In the genomic region with DNA sequence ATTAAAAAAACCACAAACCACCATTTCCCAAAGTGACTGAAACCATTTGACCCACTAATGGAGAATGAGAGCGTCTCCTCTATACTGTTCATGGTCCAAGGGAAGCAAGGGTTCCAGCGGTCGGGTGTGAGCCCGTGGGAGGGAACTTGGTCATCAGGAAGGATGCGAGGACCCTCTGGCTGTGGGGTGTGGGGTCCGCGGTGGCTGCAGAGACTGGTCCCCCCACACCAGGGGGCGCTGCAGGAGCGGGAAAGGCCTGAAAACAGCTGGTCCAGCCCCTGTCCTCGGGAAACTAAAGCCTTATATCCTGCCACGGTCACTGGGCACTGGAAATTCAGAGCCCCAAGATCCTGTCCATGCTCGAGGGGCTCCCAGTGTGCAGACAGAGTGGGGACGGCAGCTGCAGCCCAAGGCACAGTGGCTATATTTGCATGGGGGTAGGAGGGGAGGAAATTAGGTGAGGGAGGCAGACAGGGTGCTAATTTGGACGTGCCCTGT, we compare ENCODE assay signal across 1 cellular context.
TF ChIP-seq lines count a peak whose summit lies in the region.

No MANE protein-coding gene starts in this region.

TF ChIP-seq in GM12878, 131 proteins besides CTCF, POLR2A, EP300 and RAD21 (continued from another document and continues in another):
- TF ChIP-seq, protein P1, sequence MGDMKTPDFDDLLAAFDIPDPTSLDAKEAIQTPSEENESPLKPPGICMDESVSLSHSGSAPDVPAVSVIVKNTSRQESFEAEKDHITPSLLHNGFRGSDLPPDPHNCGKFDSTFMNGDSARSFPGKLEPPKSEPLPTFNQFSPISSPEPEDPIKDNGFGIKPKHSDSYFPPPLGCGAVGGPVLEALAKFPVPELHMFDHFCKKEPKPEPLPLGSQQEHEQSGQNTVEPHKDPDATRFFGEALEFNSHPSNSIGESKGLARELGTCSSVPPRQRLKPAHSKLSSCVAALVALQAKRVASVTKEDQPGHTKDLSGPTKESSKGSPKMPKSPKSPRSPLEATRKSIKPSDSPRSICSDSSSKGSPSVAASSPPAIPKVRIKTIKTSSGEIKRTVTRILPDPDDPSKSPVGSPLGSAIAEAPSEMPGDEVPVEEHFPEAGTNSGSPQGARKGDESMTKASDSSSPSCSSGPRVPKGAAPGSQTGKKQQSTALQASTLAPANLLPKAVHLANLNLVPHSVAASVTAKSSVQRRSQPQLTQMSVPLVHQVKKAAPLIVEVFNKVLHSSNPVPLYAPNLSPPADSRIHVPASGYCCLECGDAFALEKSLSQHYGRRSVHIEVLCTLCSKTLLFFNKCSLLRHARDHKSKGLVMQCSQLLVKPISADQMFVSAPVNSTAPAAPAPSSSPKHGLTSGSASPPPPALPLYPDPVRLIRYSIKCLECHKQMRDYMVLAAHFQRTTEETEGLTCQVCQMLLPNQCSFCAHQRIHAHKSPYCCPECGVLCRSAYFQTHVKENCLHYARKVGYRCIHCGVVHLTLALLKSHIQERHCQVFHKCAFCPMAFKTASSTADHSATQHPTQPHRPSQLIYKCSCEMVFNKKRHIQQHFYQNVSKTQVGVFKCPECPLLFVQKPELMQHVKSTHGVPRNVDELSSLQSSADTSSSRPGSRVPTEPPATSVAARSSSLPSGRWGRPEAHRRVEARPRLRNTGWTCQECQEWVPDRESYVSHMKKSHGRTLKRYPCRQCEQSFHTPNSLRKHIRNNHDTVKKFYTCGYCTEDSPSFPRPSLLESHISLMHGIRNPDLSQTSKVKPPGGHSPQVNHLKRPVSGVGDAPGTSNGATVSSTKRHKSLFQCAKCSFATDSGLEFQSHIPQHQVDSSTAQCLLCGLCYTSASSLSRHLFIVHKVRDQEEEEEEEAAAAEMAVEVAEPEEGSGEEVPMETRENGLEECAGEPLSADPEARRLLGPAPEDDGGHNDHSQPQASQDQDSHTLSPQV (IDR thresholded peaks at IDR 0.05): no peak
- TF ChIP-seq, protein P2, sequence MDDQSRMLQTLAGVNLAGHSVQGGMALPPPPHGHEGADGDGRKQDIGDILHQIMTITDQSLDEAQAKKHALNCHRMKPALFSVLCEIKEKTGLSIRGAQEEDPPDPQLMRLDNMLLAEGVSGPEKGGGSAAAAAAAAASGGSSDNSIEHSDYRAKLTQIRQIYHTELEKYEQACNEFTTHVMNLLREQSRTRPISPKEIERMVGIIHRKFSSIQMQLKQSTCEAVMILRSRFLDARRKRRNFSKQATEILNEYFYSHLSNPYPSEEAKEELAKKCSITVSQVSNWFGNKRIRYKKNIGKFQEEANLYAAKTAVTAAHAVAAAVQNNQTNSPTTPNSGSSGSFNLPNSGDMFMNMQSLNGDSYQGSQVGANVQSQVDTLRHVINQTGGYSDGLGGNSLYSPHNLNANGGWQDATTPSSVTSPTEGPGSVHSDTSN (IDR thresholded peaks at IDR 0.05; ENCODE audit: insufficient replicate concordance, low read depth, low read length): no peak
- TF ChIP-seq, protein P3, sequence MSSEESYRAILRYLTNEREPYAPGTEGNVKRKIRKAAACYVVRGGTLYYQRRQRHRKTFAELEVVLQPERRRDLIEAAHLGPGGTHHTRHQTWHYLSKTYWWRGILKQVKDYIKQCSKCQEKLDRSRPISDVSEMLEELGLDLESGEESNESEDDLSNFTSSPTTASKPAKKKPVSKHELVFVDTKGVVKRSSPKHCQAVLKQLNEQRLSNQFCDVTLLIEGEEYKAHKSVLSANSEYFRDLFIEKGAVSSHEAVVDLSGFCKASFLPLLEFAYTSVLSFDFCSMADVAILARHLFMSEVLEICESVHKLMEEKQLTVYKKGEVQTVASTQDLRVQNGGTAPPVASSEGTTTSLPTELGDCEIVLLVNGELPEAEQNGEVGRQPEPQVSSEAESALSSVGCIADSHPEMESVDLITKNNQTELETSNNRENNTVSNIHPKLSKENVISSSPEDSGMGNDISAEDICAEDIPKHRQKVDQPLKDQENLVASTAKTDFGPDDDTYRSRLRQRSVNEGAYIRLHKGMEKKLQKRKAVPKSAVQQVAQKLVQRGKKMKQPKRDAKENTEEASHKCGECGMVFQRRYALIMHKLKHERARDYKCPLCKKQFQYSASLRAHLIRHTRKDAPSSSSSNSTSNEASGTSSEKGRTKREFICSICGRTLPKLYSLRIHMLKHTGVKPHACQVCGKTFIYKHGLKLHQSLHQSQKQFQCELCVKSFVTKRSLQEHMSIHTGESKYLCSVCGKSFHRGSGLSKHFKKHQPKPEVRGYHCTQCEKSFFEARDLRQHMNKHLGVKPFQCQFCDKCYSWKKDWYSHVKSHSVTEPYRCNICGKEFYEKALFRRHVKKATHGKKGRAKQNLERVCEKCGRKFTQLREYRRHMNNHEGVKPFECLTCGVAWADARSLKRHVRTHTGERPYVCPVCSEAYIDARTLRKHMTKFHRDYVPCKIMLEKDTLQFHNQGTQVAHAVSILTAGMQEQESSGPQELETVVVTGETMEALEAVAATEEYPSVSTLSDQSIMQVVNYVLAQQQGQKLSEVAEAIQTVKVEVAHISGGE (CRISPR knock-in tag; IDR thresholded peaks at IDR 0.05): no peak
- TF ChIP-seq, protein P4, sequence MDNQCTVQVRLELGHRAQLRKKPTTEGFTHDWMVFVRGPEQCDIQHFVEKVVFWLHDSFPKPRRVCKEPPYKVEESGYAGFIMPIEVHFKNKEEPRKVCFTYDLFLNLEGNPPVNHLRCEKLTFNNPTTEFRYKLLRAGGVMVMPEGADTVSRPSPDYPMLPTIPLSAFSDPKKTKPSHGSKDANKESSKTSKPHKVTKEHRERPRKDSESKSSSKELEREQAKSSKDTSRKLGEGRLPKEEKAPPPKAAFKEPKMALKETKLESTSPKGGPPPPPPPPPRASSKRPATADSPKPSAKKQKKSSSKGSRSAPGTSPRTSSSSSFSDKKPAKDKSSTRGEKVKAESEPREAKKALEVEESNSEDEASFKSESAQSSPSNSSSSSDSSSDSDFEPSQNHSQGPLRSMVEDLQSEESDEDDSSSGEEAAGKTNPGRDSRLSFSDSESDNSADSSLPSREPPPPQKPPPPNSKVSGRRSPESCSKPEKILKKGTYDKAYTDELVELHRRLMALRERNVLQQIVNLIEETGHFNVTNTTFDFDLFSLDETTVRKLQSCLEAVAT (IDR thresholded peaks at IDR 0.05): peak; percentile 73
- TF ChIP-seq CBX3 (IDR thresholded peaks at IDR 0.05; ENCODE audit: borderline replicate concordance, low read depth): no peak
- TF ChIP-seq HDAC6 (IDR thresholded peaks at IDR 0.05; ENCODE audit: unreplicated experiment): no peak
- TF ChIP-seq RELA (IDR thresholded peaks at IDR 0.05; ENCODE audit: borderline replicate concordance, partially characterized antibody): no peak
- 0 out of 2 replicates have a peak, but pooled peaks have one; percentile 5 for TF ChIP-seq MTA2 (IDR thresholded peaks at IDR 0.05; ENCODE audit: low read depth)
- no peak for TF ChIP-seq HCFC1 (IDR thresholded peaks at IDR 0.05; ENCODE audit: low read length)
- TF ChIP-seq, protein P5, sequence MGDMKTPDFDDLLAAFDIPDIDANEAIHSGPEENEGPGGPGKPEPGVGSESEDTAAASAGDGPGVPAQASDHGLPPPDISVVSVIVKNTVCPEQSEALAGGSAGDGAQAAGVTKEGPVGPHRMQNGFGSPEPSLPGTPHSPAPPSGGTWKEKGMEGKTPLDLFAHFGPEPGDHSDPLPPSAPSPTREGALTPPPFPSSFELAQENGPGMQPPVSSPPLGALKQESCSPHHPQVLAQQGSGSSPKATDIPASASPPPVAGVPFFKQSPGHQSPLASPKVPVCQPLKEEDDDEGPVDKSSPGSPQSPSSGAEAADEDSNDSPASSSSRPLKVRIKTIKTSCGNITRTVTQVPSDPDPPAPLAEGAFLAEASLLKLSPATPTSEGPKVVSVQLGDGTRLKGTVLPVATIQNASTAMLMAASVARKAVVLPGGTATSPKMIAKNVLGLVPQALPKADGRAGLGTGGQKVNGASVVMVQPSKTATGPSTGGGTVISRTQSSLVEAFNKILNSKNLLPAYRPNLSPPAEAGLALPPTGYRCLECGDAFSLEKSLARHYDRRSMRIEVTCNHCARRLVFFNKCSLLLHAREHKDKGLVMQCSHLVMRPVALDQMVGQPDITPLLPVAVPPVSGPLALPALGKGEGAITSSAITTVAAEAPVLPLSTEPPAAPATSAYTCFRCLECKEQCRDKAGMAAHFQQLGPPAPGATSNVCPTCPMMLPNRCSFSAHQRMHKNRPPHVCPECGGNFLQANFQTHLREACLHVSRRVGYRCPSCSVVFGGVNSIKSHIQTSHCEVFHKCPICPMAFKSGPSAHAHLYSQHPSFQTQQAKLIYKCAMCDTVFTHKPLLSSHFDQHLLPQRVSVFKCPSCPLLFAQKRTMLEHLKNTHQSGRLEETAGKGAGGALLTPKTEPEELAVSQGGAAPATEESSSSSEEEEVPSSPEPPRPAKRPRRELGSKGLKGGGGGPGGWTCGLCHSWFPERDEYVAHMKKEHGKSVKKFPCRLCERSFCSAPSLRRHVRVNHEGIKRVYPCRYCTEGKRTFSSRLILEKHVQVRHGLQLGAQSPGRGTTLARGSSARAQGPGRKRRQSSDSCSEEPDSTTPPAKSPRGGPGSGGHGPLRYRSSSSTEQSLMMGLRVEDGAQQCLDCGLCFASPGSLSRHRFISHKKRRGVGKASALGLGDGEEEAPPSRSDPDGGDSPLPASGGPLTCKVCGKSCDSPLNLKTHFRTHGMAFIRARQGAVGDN (IDR thresholded peaks at IDR 0.05): no peak
- peak; percentile 50; the same call in 1 of the 2 replicates for TF ChIP-seq RUNX3 (IDR thresholded peaks at IDR 0.05; ENCODE audit: low read length)
- no peak for TF ChIP-seq NR2C2 (IDR thresholded peaks at IDR 0.05; ENCODE audit: borderline replicate concordance, control insufficient read depth, insufficient read length, low read depth)
- no peak for TF ChIP-seq PML (IDR thresholded peaks at IDR 0.05; ENCODE audit: low read length)
- no peak for TF ChIP-seq TARDBP (IDR thresholded peaks at IDR 0.05; ENCODE audit: borderline replicate concordance)
- no peak for TF ChIP-seq MEF2A (IDR thresholded peaks at IDR 0.05; ENCODE audit: insufficient read depth, low read depth, low read length)
- TF ChIP-seq, protein P6, sequence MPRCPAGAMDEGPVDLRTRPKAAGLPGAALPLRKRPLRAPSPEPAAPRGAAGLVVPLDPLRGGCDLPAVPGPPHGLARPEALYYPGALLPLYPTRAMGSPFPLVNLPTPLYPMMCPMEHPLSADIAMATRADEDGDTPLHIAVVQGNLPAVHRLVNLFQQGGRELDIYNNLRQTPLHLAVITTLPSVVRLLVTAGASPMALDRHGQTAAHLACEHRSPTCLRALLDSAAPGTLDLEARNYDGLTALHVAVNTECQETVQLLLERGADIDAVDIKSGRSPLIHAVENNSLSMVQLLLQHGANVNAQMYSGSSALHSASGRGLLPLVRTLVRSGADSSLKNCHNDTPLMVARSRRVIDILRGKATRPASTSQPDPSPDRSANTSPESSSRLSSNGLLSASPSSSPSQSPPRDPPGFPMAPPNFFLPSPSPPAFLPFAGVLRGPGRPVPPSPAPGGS (IDR thresholded peaks at IDR 0.05; ENCODE audit: borderline replicate concordance, insufficient read depth, low read depth, low read length, poor library complexity, severe bottlenecking): no peak
- TF ChIP-seq ZNF384 (IDR thresholded peaks at IDR 0.05; ENCODE audit: borderline replicate concordance, low read depth, low read length): no peak; the same call in 1 of the 2 replicates
- 0 out of 2 replicates have a peak, but pooled peaks have one; percentile 20 for TF ChIP-seq BACH1 (IDR thresholded peaks at IDR 0.05; ENCODE audit: borderline replicate concordance)
- no peak for TF ChIP-seq ETV6 (conservative IDR thresholded peaks at IDR 0.05 in 1 of 2, IDR thresholded peaks at IDR 0.05 in 1 of 2; ENCODE audit: borderline replicate concordance in 1 of 2, low read depth in 1 of 2)
- no peak for TF ChIP-seq MTA3 (IDR thresholded peaks at IDR 0.05; ENCODE audit: borderline replicate concordance, low read length)
- TF ChIP-seq ZSCAN29 (IDR thresholded peaks at IDR 0.05): no peak
- TF ChIP-seq, protein P7, sequence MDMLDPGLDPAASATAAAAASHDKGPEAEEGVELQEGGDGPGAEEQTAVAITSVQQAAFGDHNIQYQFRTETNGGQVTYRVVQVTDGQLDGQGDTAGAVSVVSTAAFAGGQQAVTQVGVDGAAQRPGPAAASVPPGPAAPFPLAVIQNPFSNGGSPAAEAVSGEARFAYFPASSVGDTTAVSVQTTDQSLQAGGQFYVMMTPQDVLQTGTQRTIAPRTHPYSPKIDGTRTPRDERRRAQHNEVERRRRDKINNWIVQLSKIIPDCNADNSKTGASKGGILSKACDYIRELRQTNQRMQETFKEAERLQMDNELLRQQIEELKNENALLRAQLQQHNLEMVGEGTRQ (IDR thresholded peaks at IDR 0.05; ENCODE audit: borderline replicate concordance, low read depth, low read length): no peak
- TF ChIP-seq ATF7 (IDR thresholded peaks at IDR 0.05; ENCODE audit: low read depth): no peak
- TF ChIP-seq CEBPB (IDR thresholded peaks at IDR 0.05; ENCODE audit: borderline replicate concordance in 1 of 2, low read depth in 2 of 2, low read length in 2 of 2): no peak
- no peak for TF ChIP-seq NFYA (IDR thresholded peaks at IDR 0.05; ENCODE audit: borderline replicate concordance, low read depth, low read length)
- no peak for TF ChIP-seq WRNIP1 (IDR thresholded peaks at IDR 0.05; ENCODE audit: borderline replicate concordance, low read depth, low read length)
- TF ChIP-seq HDGF (IDR thresholded peaks at IDR 0.05): no peak
- TF ChIP-seq, protein P8, sequence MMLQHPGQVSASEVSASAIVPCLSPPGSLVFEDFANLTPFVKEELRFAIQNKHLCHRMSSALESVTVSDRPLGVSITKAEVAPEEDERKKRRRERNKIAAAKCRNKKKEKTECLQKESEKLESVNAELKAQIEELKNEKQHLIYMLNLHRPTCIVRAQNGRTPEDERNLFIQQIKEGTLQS (IDR thresholded peaks at IDR 0.05; ENCODE audit: borderline replicate concordance, extremely low read depth, low read depth, low read length): no peak
- TF ChIP-seq YY1 (IDR thresholded peaks at IDR 0.05; ENCODE audit: low read depth, low read length): peak; percentile 68; the same call in 1 of the 2 replicates
- TF ChIP-seq, protein P9, sequence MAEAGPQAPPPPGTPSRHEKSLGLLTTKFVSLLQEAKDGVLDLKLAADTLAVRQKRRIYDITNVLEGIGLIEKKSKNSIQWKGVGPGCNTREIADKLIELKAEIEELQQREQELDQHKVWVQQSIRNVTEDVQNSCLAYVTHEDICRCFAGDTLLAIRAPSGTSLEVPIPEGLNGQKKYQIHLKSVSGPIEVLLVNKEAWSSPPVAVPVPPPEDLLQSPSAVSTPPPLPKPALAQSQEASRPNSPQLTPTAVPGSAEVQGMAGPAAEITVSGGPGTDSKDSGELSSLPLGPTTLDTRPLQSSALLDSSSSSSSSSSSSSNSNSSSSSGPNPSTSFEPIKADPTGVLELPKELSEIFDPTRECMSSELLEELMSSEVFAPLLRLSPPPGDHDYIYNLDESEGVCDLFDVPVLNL (IDR thresholded peaks at IDR 0.05; ENCODE audit: low read depth, low read length): no peak
- TF ChIP-seq HDAC2 (IDR thresholded peaks at IDR 0.05): no peak
- TF ChIP-seq RBBP5 (conservative IDR thresholded peaks at IDR 0.05): no peak
- TF ChIP-seq ASH2L (IDR thresholded peaks at IDR 0.05; ENCODE audit: borderline replicate concordance, low read depth): no peak
